Comparison of ENCODE assay signal across 8 cellular contexts in genomic region chr16:4511441-4512082, GRCh38. TPM values are rescaled to one million over a fixed set of nuclear protein-coding genes. Genes with fewer than 3 reads are reported as not detected.
DNase-seq lines count a peak whose midpoint lies in the region; ATAC-seq and TF ChIP-seq lines count a peak whose summit lies in the region.

No MANE protein-coding gene starts in this region.

- H3K27ac ChIP-seq in upper lobe of right lung = no peak overlapping the region

- H3K4me3 ChIP-seq in upper lobe of right lung = no peak overlapping the region

- peaks cover 41% of the 10 kb centered on the region for H3K4me1 ChIP-seq in upper lobe of right lung

- H3K36me3 ChIP-seq in upper lobe of right lung = peaks cover 71% of the 10 kb centered on the region

- DNase-seq in AG09319 (ENCODE audit: extremely low read depth, low read depth) (no peak), NCI-H82 treated with DMSO at 0.1 percent for 48 hours (lab: John Stamatoyannopoulos, UW; ENCODE audit: unreplicated experiment) (peak; percentile 35), cerebellar cortex (ENCODE audit: low spot score) (peak; percentile 75), left lobe of liver (ENCODE audit: low spot score) (no peak), upper lobe of right lung (no peak), DMS79 treated with DMSO at 0.1 percent for 48 hours (lab: John Stamatoyannopoulos, UW) (no peak)

- no peaks in the 10 kb centered on the region for H3K27me3 ChIP-seq in upper lobe of right lung

- intact Hi-C loops in upper lobe of right lung (cut with DNase I) = no loop called here

- TF ChIP-seq CTCF in AG09319 (IDR thresholded peaks at IDR 0.05; ENCODE audit: low read depth, low read length) = peak; percentile 44
- peak; percentile 53 for TF ChIP-seq CTCF in GM12873 (IDR thresholded peaks at IDR 0.05; ENCODE audit: insufficient read depth, low read depth, low read length, missing control alignments)
- TF ChIP-seq CTCF in upper lobe of right lung (IDR thresholded peaks at IDR 0.05) = peak; percentile 41

- ATAC-seq in left lobe of liver = peak; percentile 74
- ATAC-seq in upper lobe of right lung = peak; percentile 45
- ATAC-seq in HG03378 (IDR thresholded peaks at IDR 0.05; ENCODE audit: unreplicated experiment) = no peak

- H3K9me3 ChIP-seq in upper lobe of right lung = no peaks in the 10 kb centered on the region

RNA-seq across cellular contexts. Expression of gene CDIP1, which starts 27.0 kb away (rescaled TPM):
- total RNA-seq in left lobe of liver (17.5 TPM), upper lobe of right lung (23.8 TPM)

RNA-seq across cellular contexts. Expression of gene HMOX2, which starts 35.4 kb away (rescaled TPM):
- total RNA-seq in left lobe of liver (44.9 TPM), upper lobe of right lung (53.0 TPM)

RNA-seq across cellular contexts. Expression of gene NMRAL1, which starts 37.1 kb away (rescaled TPM):
- total RNA-seq in left lobe of liver = 38.3 TPM
- 39.0 TPM for total RNA-seq in upper lobe of right lung

RNA-seq across cellular contexts. Expression of gene C16orf96, which starts 44.6 kb away (rescaled TPM):
- total RNA-seq in left lobe of liver = 0.38 TPM
- 0.32 TPM for total RNA-seq in upper lobe of right lung

Comparison
In these comparisons a context has a peak if more than half of its experiments do, and no peak if none do; other contexts are left out.
1. DNase-seq: peak in NCI-H82 treated with DMSO at 0.1 percent for 48 hours (single experiment) and cerebellar cortex (single experiment); none in AG09319 (single experiment), left lobe of liver (single experiment), upper lobe of right lung (single experiment) and DMS79 treated with DMSO at 0.1 percent for 48 hours (single experiment).
2. Peak in every context shown above with its lines, with median percentiles within 50 percentile points of each other: CTCF ChIP-seq.